Comparison of ENCODE assay signal across 16 cellular contexts in genomic region chr15:45794304-45794703, GRCh38.
"Had no signal": no experiment of that assay in that cellular context is flagged by ENCODE, and none has a peak within 500 bp of the region (broad histone marks: within the 10 kb centered on the region; RNA-seq: fewer than 3 reads in every experiment).

No MANE protein-coding gene starts in this region.

- H3K27ac ChIP-seq: brain microvascular endothelial cell, esophagus squamous epithelium, left ventricle myocardium inferior, thyroid gland had no signal

- H3K27me3 ChIP-seq: brain microvascular endothelial cell, thyroid gland had no signal

- ATAC-seq: naive thymus-derived CD8-positive, alpha-beta T cell; stimulated activated memory B cell treated with anti-CD40 and anti-IgM and Interleukin-4, amounts not matched to agents 10 μg/mL and 1 μg/mL and 100 μg/mL, for 72 hours had no signal

- H3K4me3 ChIP-seq: esophagus squamous epithelium, left ventricle myocardium inferior, thyroid gland had no signal

- H3K4me1 ChIP-seq: esophagus squamous epithelium, left ventricle myocardium inferior, thyroid gland had no signal

- H3K36me3 Mint-ChIP-seq: activated naive CD8-positive, alpha-beta T cell treated with anti-CD3 and anti-CD28 coated beads for 36 hours; naive thymus-derived CD8-positive, alpha-beta T cell; stimulated activated memory B cell treated with anti-CD40 and anti-IgM and Interleukin-4, amounts not matched to agents 10 μg/mL and 1 μg/mL and 100 μg/mL, for 72 hours had no signal

- FAIRE-seq: endothelial cell of umbilical vein, kidney had no signal

- H3K9me3 ChIP-seq: esophagus squamous epithelium, left ventricle myocardium inferior, thyroid gland had no signal

- H3K4me3 Mint-ChIP-seq: activated CD4-positive, alpha-beta T cell treated with anti-CD3 and anti-CD28 coated beads, Interleukin-2, amount 10 ng/mL, durations not matched to agents 7 days and 5 days; activated naive CD8-positive, alpha-beta T cell treated with anti-CD3 and anti-CD28 coated beads for 36 hours; central memory CD8-positive, alpha-beta T cell; naive thymus-derived CD8-positive, alpha-beta T cell; stimulated activated memory B cell treated with anti-CD40 and anti-IgM and Interleukin-4, amounts not matched to agents 10 μg/mL and 1 μg/mL and 100 μg/mL, for 72 hours had no signal

- H3K4me1 Mint-ChIP-seq: activated CD4-positive, alpha-beta T cell treated with anti-CD3 and anti-CD28 coated beads, Interleukin-2, amount 10 ng/mL, durations not matched to agents 7 days and 5 days; activated naive CD8-positive, alpha-beta T cell treated with anti-CD3 and anti-CD28 coated beads for 36 hours; central memory CD8-positive, alpha-beta T cell; naive thymus-derived CD8-positive, alpha-beta T cell; stimulated activated memory B cell treated with anti-CD40 and anti-IgM and Interleukin-4, amounts not matched to agents 10 μg/mL and 1 μg/mL and 100 μg/mL, for 72 hours had no signal

- H3K36me3 ChIP-seq: brain microvascular endothelial cell, esophagus squamous epithelium, left ventricle myocardium inferior, thyroid gland had no signal

- H3K9me3 Mint-ChIP-seq: activated CD4-positive, alpha-beta T cell treated with anti-CD3 and anti-CD28 coated beads, Interleukin-2, amount 10 ng/mL, durations not matched to agents 7 days and 5 days; activated naive CD8-positive, alpha-beta T cell treated with anti-CD3 and anti-CD28 coated beads for 36 hours; central memory CD8-positive, alpha-beta T cell; naive thymus-derived CD8-positive, alpha-beta T cell; stimulated activated memory B cell treated with anti-CD40 and anti-IgM and Interleukin-4, amounts not matched to agents 10 μg/mL and 1 μg/mL and 100 μg/mL, for 72 hours had no signal

- H3K27ac Mint-ChIP-seq: activated CD4-positive, alpha-beta T cell treated with anti-CD3 and anti-CD28 coated beads, Interleukin-2, amount 10 ng/mL, durations not matched to agents 7 days and 5 days; activated naive CD8-positive, alpha-beta T cell treated with anti-CD3 and anti-CD28 coated beads for 36 hours; naive thymus-derived CD8-positive, alpha-beta T cell; stimulated activated memory B cell treated with anti-CD40 and anti-IgM and Interleukin-4, amounts not matched to agents 10 μg/mL and 1 μg/mL and 100 μg/mL, for 72 hours had no signal

- DNase-seq: activated CD4-positive, alpha-beta T cell treated with anti-CD3 and anti-CD28 coated beads, Interleukin-2, amount 10 ng/mL, durations not matched to agents 7 days and 5 days; activated CD8-positive, alpha-beta memory T cell treated with anti-CD3 and anti-CD28 coated beads for 24 hours; activated naive CD8-positive, alpha-beta T cell treated with anti-CD3 and anti-CD28 coated beads for 36 hours; brain microvascular endothelial cell; effector CD8-positive, alpha-beta T cell; esophagus squamous epithelium; hypothalamus; kidney; left ventricle myocardium inferior; naive thymus-derived CD8-positive, alpha-beta T cell; posterior cingulate gyrus; stimulated activated CD4-positive, alpha-beta T cell treated with anti-CD3 and anti-CD28 coated beads, Interleukin-2, amount 100 ng/mL, for 48 hours; thyroid gland had no signal
